In the genomic region with DNA sequence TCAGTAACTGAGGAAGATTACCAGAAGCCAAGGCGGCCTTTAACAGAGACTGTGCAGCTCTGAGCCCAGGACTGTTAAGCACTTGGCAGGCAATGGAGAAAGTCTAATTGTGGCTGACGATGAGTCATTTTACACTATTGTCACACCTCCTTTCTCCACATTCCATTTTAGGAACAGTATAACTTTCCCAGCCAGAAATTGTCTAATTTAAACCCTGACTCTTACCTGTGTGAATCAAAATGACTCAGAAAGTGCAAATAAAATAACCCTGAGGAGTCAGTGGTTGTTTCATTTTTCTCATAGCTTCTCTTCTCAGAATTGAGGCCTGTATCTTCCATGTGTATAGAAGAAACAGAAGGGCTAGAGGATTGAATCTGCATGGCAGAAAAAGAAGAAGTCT, we compare ENCODE assay signal across 10 cellular contexts. TPM values are rescaled to one million over a fixed set of nuclear protein-coding genes. Genes with fewer than 3 reads are reported as not detected.
DNase-seq lines count a peak whose midpoint lies in the region; ATAC-seq, FAIRE-seq and TF ChIP-seq lines count a peak whose summit lies in the region.
"Had no signal": no experiment of that assay in that cellular context is flagged by ENCODE, and none has a peak within 500 bp of the region (broad histone marks: within the 10 kb centered on the region; RNA-seq: fewer than 3 reads in every experiment).

No MANE protein-coding gene starts in this region.

- H3K9me3 Mint-ChIP-seq in CD8-positive, alpha-beta memory T cell = no peaks in the 10 kb centered on the region

- POLR2A ChIA-PET in CD8-positive, alpha-beta memory T cell (lab: Charles Lee) = no interaction called here

- intact Hi-C loops in Right ventricle myocardium inferior (cut with DNase I) = no loop called here
- intact Hi-C loops in cardiac septum (cut with DNase I) = no loop called here
- intact Hi-C loops in esophagus squamous epithelium (cut with DNase I) = no loop called here

- TF ChIP-seq CTCF in esophagus squamous epithelium (IDR thresholded peaks at IDR 0.05) = no peak

- H3K4me1 Mint-ChIP-seq in CD8-positive, alpha-beta memory T cell = no peaks in the 10 kb centered on the region

- TF ChIP-seq POLR2A in esophagus squamous epithelium (IDR thresholded peaks at IDR 0.05) = no peak

- no peak overlapping the region for H3K4me3 ChIP-seq in esophagus squamous epithelium
- H3K4me3 ChIP-seq in CD8-positive, alpha-beta memory T cell (ENCODE audit: low read length) = no peak overlapping the region
- H3K4me3 ChIP-seq: BLaER1 had no signal

- CTCF ChIA-PET in CD8-positive, alpha-beta memory T cell (lab: Charles Lee) = no interaction called here

- no peaks in the 10 kb centered on the region for H3K36me3 ChIP-seq in esophagus squamous epithelium
- no peaks in the 10 kb centered on the region for H3K36me3 ChIP-seq in CD8-positive, alpha-beta memory T cell (ENCODE audit: insufficient read depth, low read length)
- H3K36me3 ChIP-seq: BLaER1 had no signal

- H3K27ac ChIP-seq in esophagus squamous epithelium = peak overlapping the region in 3 of 4 donors; percentile 33 to 58 (median 46)
- H3K27ac ChIP-seq in CD8-positive, alpha-beta memory T cell (ENCODE audit: low read depth, low read length) = no peak overlapping the region
- H3K27ac ChIP-seq: BLaER1, KMS-11 had no signal

- 23 to 44% methylated on average over 2 of the region's 2 CpGs for WGBS in esophagus squamous epithelium, 2 donors

- no peaks in the 10 kb centered on the region for H3K27me3 ChIP-seq in esophagus squamous epithelium
- H3K27me3 ChIP-seq in CD8-positive, alpha-beta memory T cell (ENCODE audit: insufficient read depth, low read length, poor library complexity, severe bottlenecking) = no peaks in the 10 kb centered on the region
- H3K27me3 ChIP-seq: BLaER1 had no signal

- peak; percentile 23 for FAIRE-seq in urothelium cell line (lab: Jason Lieb, UNC)
- FAIRE-seq in GM19239 (lab: Jason Lieb, UNC) = no peak

- no peak overlapping the region for H3K27ac Mint-ChIP-seq in CD8-positive, alpha-beta memory T cell

- no peaks in the 10 kb centered on the region for H3K36me3 Mint-ChIP-seq in CD8-positive, alpha-beta memory T cell

- no peaks in the 10 kb centered on the region for H3K9me3 ChIP-seq in esophagus squamous epithelium
- no peaks in the 10 kb centered on the region for H3K9me3 ChIP-seq in CD8-positive, alpha-beta memory T cell (ENCODE audit: low read length)
- H3K9me3 ChIP-seq: BLaER1 had no signal

- H3K27me3 Mint-ChIP-seq in CD8-positive, alpha-beta memory T cell = no peaks in the 10 kb centered on the region

- no peak for DNase-seq in Right ventricle myocardium inferior (ENCODE audit: missing footprints)
- no peak for DNase-seq in cardiac septum (ENCODE audit: low spot score)
- DNase-seq in M059J (ENCODE audit: low read depth) = peak; percentile 76
- no peak for DNase-seq in esophagus squamous epithelium (lab: John Stamatoyannopoulos, UW)
- DNase-seq in urothelium cell line (ENCODE audit: low spot score) = peak; percentile 79
- DNase-seq in COLO668 (lab: John Stamatoyannopoulos, UW; ENCODE audit: unreplicated experiment) = no peak
- no peak for DNase-seq in GM19239 (ENCODE audit: insufficient read length, low spot score)
- no peak for DNase-seq in CD8-positive, alpha-beta memory T cell

- peaks cover 0 to 21% (median 0%) of the 10 kb centered on the region in 3 donors for H3K4me1 ChIP-seq in esophagus squamous epithelium
- no peaks in the 10 kb centered on the region for H3K4me1 ChIP-seq in CD8-positive, alpha-beta memory T cell (ENCODE audit: insufficient read depth, low read length)
- H3K4me1 ChIP-seq: BLaER1 had no signal

- ATAC-seq in Right ventricle myocardium inferior = peak; percentile 87

- H3K4me3 Mint-ChIP-seq in CD8-positive, alpha-beta memory T cell = no peak overlapping the region

RNA-seq across cellular contexts. Expression of gene OPN5, which starts 40.0 kb away (rescaled TPM):
- not detected for total RNA-seq in Right ventricle myocardium inferior
- not detected for total RNA-seq in cardiac septum
- not detected in 2 replicates for total RNA-seq in M059J (2014; rRNA removed; shearing (Covaris generic))
- total RNA-seq in esophagus squamous epithelium = not detected
- not detected for total RNA-seq in CD8-positive, alpha-beta memory T cell
- not detected for polyA plus RNA-seq in CD8-positive, alpha-beta memory T cell

RNA-seq across cellular contexts. Expression of gene ADGRF4, which starts 43.4 kb away (rescaled TPM):
- total RNA-seq in Right ventricle myocardium inferior (not detected), cardiac septum (not detected), esophagus squamous epithelium (10 to 100 TPM; 16.8 to 26.1 (median 19.3) TPM)
- 0.27 and 0.37 TPM in 2 replicates for total RNA-seq in M059J (2014; rRNA removed; shearing (Covaris generic))
- total RNA-seq in CD8-positive, alpha-beta memory T cell = not detected
- polyA plus RNA-seq in CD8-positive, alpha-beta memory T cell = not detected

Comparison
In these comparisons a context has a peak if more than half of its experiments do, and no peak if none do; other contexts are left out.
1. DNase-seq: peak in M059J (single experiment) and urothelium cell line (single experiment); none in Right ventricle myocardium inferior (single experiment), cardiac septum (single experiment), esophagus squamous epithelium (single experiment), COLO668 (single experiment), GM19239 (single experiment) and CD8-positive, alpha-beta memory T cell (0 of 5).
2. RNA of gene ADGRF4, which starts 43.4 kb away (total RNA-seq): 16.8 to 26.1 TPM in esophagus squamous epithelium; 0.27 to 0.37 TPM in M059J, not detected in Right ventricle myocardium inferior (single experiment), not detected in cardiac septum (single experiment) and not detected in CD8-positive, alpha-beta memory T cell; every median in the first group is over 10 times any median in the second.